Comparison of ENCODE assay signal across 1 cellular context in the genomic region with DNA sequence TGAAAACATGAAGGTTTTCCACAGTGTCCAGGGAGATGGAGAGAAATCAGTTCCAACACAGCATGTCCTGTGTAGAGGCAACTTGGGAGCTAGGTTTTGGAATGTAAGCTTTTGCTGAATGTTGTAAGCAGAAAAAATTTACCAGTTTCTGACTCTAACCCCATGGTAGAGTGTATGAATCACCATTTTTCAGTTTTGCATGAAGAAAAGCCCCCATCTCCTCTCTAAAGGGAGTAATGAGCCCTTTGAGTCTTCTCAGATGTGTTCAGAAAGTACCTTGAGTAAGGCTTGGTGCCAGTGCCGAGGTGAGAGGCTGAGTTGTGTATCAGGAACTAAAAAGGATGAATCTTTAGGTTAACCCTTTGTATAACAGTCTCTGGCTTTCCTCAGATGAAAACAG.
TF ChIP-seq lines count a peak whose summit lies in the region.

No MANE protein-coding gene starts in this region.

TF ChIP-seq in GM23338, 12 proteins besides CTCF, POLR2A, EP300 and RAD21 (continued from another document):
- TF ChIP-seq, protein P1, sequence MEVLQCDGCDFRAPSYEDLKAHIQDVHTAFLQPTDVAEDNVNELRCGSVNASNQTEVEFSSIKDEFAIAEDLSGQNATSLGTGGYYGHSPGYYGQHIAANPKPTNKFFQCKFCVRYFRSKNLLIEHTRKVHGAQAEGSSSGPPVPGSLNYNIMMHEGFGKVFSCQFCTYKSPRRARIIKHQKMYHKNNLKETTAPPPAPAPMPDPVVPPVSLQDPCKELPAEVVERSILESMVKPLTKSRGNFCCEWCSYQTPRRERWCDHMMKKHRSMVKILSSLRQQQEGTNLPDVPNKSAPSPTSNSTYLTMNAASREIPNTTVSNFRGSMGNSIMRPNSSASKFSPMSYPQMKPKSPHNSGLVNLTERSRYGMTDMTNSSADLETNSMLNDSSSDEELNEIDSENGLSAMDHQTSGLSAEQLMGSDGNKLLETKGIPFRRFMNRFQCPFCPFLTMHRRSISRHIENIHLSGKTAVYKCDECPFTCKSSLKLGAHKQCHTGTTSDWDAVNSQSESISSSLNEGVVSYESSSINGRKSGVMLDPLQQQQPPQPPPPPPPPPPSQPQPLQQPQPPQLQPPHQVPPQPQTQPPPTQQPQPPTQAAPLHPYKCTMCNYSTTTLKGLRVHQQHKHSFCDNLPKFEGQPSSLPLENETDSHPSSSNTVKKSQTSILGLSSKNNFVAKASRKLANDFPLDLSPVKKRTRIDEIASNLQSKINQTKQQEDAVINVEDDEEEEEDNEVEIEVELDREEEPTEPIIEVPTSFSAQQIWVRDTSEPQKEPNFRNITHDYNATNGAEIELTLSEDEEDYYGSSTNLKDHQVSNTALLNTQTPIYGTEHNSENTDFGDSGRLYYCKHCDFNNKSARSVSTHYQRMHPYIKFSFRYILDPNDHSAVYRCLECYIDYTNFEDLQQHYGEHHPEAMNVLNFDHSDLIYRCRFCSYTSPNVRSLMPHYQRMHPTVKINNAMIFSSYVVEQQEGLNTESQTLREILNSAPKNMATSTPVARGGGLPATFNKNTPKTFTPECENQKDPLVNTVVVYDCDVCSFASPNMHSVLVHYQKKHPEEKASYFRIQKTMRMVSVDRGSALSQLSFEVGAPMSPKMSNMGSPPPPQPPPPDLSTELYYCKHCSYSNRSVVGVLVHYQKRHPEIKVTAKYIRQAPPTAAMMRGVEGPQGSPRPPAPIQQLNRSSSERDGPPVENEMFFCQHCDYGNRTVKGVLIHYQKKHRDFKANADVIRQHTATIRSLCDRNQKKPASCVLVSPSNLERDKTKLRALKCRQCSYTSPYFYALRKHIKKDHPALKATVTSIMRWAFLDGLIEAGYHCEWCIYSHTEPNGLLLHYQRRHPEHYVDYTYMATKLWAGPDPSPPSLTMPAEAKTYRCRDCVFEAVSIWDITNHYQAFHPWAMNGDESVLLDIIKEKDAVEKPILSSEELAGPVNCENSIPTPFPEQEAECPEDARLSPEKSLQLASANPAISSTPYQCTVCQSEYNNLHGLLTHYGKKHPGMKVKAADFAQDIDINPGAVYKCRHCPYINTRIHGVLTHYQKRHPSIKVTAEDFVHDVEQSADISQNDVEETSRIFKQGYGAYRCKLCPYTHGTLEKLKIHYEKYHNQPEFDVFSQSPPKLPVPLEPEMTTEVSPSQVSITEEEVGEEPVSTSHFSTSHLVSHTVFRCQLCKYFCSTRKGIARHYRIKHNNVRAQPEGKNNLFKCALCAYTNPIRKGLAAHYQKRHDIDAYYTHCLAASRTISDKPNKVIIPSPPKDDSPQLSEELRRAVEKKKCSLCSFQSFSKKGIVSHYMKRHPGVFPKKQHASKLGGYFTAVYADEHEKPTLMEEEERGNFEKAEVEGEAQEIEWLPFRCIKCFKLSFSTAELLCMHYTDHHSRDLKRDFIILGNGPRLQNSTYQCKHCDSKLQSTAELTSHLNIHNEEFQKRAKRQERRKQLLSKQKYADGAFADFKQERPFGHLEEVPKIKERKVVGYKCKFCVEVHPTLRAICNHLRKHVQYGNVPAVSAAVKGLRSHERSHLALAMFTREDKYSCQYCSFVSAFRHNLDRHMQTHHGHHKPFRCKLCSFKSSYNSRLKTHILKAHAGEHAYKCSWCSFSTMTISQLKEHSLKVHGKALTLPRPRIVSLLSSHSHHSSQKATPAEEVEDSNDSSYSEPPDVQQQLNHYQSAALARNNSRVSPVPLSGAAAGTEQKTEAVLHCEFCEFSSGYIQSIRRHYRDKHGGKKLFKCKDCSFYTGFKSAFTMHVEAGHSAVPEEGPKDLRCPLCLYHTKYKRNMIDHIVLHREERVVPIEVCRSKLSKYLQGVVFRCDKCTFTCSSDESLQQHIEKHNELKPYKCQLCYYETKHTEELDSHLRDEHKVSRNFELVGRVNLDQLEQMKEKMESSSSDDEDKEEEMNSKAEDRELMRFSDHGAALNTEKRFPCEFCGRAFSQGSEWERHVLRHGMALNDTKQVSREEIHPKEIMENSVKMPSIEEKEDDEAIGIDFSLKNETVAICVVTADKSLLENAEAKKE (CRISPR knock-in tag; IDR thresholded peaks at IDR 0.05): no peak
- TF ChIP-seq CREB1 (CRISPR knock-in tag; IDR thresholded peaks at IDR 0.05; ENCODE audit: low read depth) (no peak), STAT1 (IDR thresholded peaks at IDR 0.05; ENCODE audit: unreplicated experiment) (no peak), NANOG (IDR thresholded peaks at IDR 0.05; ENCODE audit: borderline replicate concordance) (no peak), EZH2phosphoT487 (IDR thresholded peaks at IDR 0.05; ENCODE audit: unreplicated experiment) (no peak)
